Comparison of ENCODE assay signal across 7 cellular contexts in genomic region chr1:205528887-205529825, GRCh38. TPM values are rescaled to one million over a fixed set of nuclear protein-coding genes. Genes with fewer than 3 reads are reported as not detected.
DNase-seq lines count a peak whose midpoint lies in the region; TF ChIP-seq lines count a peak whose summit lies in the region.

No MANE protein-coding gene starts in this region.

- peaks cover 6% of the 10 kb centered on the region for H3K4me1 Mint-ChIP-seq in osteocyte (ENCODE audit: unreplicated experiment)

- H3K9me3 ChIP-seq in SJSA1 (replicated peaks), result no peaks in the 10 kb centered on the region
- no peaks in the 10 kb centered on the region for H3K9me3 ChIP-seq in testis

- peak overlapping the region; percentile 14 for H3K4me3 Mint-ChIP-seq in osteocyte (ENCODE audit: unreplicated experiment)

- H3K4me1 ChIP-seq in SJSA1 (replicated peaks) (peaks cover 14% of the 10 kb centered on the region), testis (no peaks in the 10 kb centered on the region)

- no peak overlapping the region for H3K4me3 ChIP-seq in GM12865 (ENCODE audit: low read depth, low read length)
- H3K4me3 ChIP-seq in SJSA1, result no peak overlapping the region
- H3K4me3 ChIP-seq in testis, result peak overlapping the region; percentile 42 to 44

- 23 to 25% methylated on average over 35 to 51 of the region's 53 CpGs for WGBS in testis, 2 donors

- peaks cover 13% of the 10 kb centered on the region for H3K27me3 Mint-ChIP-seq in osteocyte (ENCODE audit: unreplicated experiment)

- H3K27ac ChIP-seq in SJSA1 (no peak overlapping the region), testis (no peak overlapping the region)

- H3K27ac Mint-ChIP-seq in osteocyte (ENCODE audit: unreplicated experiment), result no peak overlapping the region

- H3K27me3 ChIP-seq in SJSA1 (replicated peaks) (peaks cover 3% of the 10 kb centered on the region; the same call in 1 of the 2 replicates), testis (no peaks in the 10 kb centered on the region)

- no peaks in the 10 kb centered on the region for H3K36me3 ChIP-seq in SJSA1
- no peaks in the 10 kb centered on the region for H3K36me3 ChIP-seq in testis (ENCODE audit: low read depth, missing control alignments)

- intact Hi-C loops in testis (cut with DNase I; ENCODE audit: low total_unique reads), result loop anchor here (10.0 kb wide), 1 partner anchor 126 kb away; no protein-coding TSS in a partner anchor

- H3K36me3 Mint-ChIP-seq in osteocyte (ENCODE audit: unreplicated experiment), result no peaks in the 10 kb centered on the region

- no peaks in the 10 kb centered on the region for H3K9me3 Mint-ChIP-seq in osteocyte (ENCODE audit: unreplicated experiment)

- TF ChIP-seq POLR2A in testis (IDR thresholded peaks at IDR 0.05), result no peak

- DNase-seq in GM12865 (ENCODE audit: low read depth), result peak; percentile 74
- DNase-seq in HuH-7 (ENCODE audit: low spot score), result peak; percentile 90
- peak; percentile 57 to 76 for DNase-seq in SJSA1 (ENCODE audit: low read depth in 1 of 2, low spot score in 2 of 2)
- peak; percentile 80 for DNase-seq in activated gamma-delta T cell treated with anti-CD3 and anti-CD28 coated beads, Interleukin-2, amount 50 U/mL, for 16 hours (ENCODE audit: low read depth)
- DNase-seq in germinal center (ENCODE audit: low spot score), result peak; percentile 85
- DNase-seq in osteocyte (ENCODE audit: extremely low spot score, unreplicated experiment), result peak; percentile 93
- DNase-seq in testis, result peak; percentile 90

- TF ChIP-seq CTCF in GM12865 (IDR thresholded peaks at IDR 0.05; ENCODE audit: insufficient read depth, low read depth, low read length, missing control alignments) (peak; percentile 88), osteocyte (IDR thresholded peaks at IDR 0.05) (peak; percentile 95), testis (IDR thresholded peaks at IDR 0.05) (peak; percentile 91 to 97 (median 91))

RNA-seq across cellular contexts. Expression of gene CDK18, which starts 24.7 kb away (rescaled TPM):
- 0.05 TPM in 1 of 2 replicates, not detected in the other for total RNA-seq in SJSA1 (2014; rRNA removed; shearing (Covaris generic))
- 3.0 and 4.5 TPM in 2 replicates for total RNA-seq in osteocyte
- total RNA-seq in testis, result 1 to 10 TPM; 6.5 to 8.5 TPM
- polyA plus RNA-seq in testis (ENCODE audit: insufficient read depth, low read depth, low replicate concordance), result 9.2 TPM

Comparison
In these comparisons a context has a peak if more than half of its experiments do, and no peak if none do; other contexts are left out.
1. H3K4me3 ChIP-seq: peak in testis (2 of 2); none in GM12865 (single experiment) and SJSA1 (single experiment).
2. Peak in every context shown above with its lines, with median percentiles within 50 percentile points of each other: DNase-seq and CTCF ChIP-seq.